In genomic region chr3:52446042-52446441, GRCh38 we compare ENCODE assay signal across 1 cellular context.
TF ChIP-seq lines count a peak whose summit lies in the region.

No MANE protein-coding gene starts in this region.

TF ChIP-seq in A549, 52 proteins besides CTCF, POLR2A, EP300 and RAD21:
- TF ChIP-seq, protein P1, sequence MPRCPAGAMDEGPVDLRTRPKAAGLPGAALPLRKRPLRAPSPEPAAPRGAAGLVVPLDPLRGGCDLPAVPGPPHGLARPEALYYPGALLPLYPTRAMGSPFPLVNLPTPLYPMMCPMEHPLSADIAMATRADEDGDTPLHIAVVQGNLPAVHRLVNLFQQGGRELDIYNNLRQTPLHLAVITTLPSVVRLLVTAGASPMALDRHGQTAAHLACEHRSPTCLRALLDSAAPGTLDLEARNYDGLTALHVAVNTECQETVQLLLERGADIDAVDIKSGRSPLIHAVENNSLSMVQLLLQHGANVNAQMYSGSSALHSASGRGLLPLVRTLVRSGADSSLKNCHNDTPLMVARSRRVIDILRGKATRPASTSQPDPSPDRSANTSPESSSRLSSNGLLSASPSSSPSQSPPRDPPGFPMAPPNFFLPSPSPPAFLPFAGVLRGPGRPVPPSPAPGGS (IDR thresholded peaks at IDR 0.05): no peak
- no peak for TF ChIP-seq NPAS2 (CRISPR knock-in tag; IDR thresholded peaks at IDR 0.05; ENCODE audit: borderline replicate concordance)
- no peak for TF ChIP-seq MAFK (IDR thresholded peaks at IDR 0.05; ENCODE audit: partially characterized antibody)
- TF ChIP-seq CEBPB (IDR thresholded peaks at IDR 0.05): no peak
- TF ChIP-seq FOXS1 (CRISPR knock-in tag; IDR thresholded peaks at IDR 0.05): no peak
- no peak for TF ChIP-seq JUN (IDR thresholded peaks at IDR 0.05)
- no peak for TF ChIP-seq HES2 (IDR thresholded peaks at IDR 0.05)
- TF ChIP-seq TP53 (CRISPR knock-in tag; IDR thresholded peaks at IDR 0.05): no peak
- no peak for TF ChIP-seq FOSB (CRISPR knock-in tag; IDR thresholded peaks at IDR 0.05)
- no peak for TF ChIP-seq KDM5A (IDR thresholded peaks at IDR 0.05)
- TF ChIP-seq CHD2 (IDR thresholded peaks at IDR 0.05; ENCODE audit: low read length, partially characterized antibody): no peak
- no peak for TF ChIP-seq ZFP36 (IDR thresholded peaks at IDR 0.05; ENCODE audit: borderline replicate concordance, partially characterized antibody)
- no peak for TF ChIP-seq PHF8 (IDR thresholded peaks at IDR 0.05; ENCODE audit: borderline replicate concordance, low read depth)
- TF ChIP-seq MYC (IDR thresholded peaks at IDR 0.05; ENCODE audit: borderline replicate concordance, low read length): no peak
- TF ChIP-seq HDAC2 (IDR thresholded peaks at IDR 0.05): no peak
- TF ChIP-seq SREBF2 (IDR thresholded peaks at IDR 0.05): no peak
- no peak for TF ChIP-seq RCOR1 (IDR thresholded peaks at IDR 0.05; ENCODE audit: low read depth, low read length)
- no peak for TF ChIP-seq SMC3 (IDR thresholded peaks at IDR 0.05)
- TF ChIP-seq TFCP2L1 (CRISPR knock-in tag; IDR thresholded peaks at IDR 0.05): no peak
- TF ChIP-seq ZSCAN20 (CRISPR knock-in tag; IDR thresholded peaks at IDR 0.05): no peak
